In the genomic region with DNA sequence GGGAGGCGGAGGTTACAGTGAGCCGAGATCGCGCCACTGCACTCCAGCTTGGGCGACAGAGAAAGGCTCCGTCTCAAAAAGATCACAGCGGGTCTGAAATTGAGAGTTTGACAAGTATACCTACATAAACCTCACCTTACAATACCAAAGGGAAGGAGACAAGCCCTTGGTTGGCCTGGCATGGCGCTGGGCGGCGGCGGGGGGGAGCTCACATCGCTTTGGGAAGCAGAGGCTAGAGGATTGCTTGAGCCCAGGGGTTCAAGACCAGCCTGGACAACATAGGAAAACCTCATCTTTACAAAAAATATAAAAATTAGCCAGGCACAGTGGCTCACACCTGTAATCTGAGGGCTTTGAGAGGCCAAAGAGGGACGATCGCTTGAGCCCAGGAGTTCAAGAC, we compare ENCODE assay signal across 2 cellular contexts.
TF ChIP-seq lines count a peak whose summit lies in the region.

No MANE protein-coding gene starts in this region.

TF ChIP-seq in SK-N-SH, 30 proteins besides CTCF, POLR2A, EP300 and RAD21 (continued from another document):
- TF ChIP-seq, protein P1, sequence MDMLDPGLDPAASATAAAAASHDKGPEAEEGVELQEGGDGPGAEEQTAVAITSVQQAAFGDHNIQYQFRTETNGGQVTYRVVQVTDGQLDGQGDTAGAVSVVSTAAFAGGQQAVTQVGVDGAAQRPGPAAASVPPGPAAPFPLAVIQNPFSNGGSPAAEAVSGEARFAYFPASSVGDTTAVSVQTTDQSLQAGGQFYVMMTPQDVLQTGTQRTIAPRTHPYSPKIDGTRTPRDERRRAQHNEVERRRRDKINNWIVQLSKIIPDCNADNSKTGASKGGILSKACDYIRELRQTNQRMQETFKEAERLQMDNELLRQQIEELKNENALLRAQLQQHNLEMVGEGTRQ (IDR thresholded peaks at IDR 0.05; ENCODE audit: borderline replicate concordance, low read depth, low read length): no peak
- TF ChIP-seq NRF1 (IDR thresholded peaks at IDR 0.05; ENCODE audit: low read depth, low read length) (no peak), JUND (IDR thresholded peaks at IDR 0.05) (no peak), NFIC (IDR thresholded peaks at IDR 0.05; ENCODE audit: borderline replicate concordance) (no peak), SIN3A (IDR thresholded peaks at IDR 0.05; ENCODE audit: borderline replicate concordance, low read depth, low read length) (no peak), MXI1 (IDR thresholded peaks at IDR 0.05; ENCODE audit: low read depth, low read length) (no peak), POLR2AphosphoS5 (IDR thresholded peaks at IDR 0.05; ENCODE audit: low read depth, low read length) (no peak), FOSL2 (IDR thresholded peaks at IDR 0.05; ENCODE audit: borderline replicate concordance, low read depth) (no peak)
- TF ChIP-seq, protein P2, sequence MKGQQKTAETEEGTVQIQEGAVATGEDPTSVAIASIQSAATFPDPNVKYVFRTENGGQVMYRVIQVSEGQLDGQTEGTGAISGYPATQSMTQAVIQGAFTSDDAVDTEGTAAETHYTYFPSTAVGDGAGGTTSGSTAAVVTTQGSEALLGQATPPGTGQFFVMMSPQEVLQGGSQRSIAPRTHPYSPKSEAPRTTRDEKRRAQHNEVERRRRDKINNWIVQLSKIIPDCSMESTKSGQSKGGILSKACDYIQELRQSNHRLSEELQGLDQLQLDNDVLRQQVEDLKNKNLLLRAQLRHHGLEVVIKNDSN (IDR thresholded peaks at IDR 0.05; ENCODE audit: borderline replicate concordance, low read depth): no peak
- TF ChIP-seq, protein P3, sequence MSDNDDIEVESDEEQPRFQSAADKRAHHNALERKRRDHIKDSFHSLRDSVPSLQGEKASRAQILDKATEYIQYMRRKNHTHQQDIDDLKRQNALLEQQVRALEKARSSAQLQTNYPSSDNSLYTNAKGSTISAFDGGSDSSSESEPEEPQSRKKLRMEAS (IDR thresholded peaks at IDR 0.05; ENCODE audit: low read depth): no peak
- TF ChIP-seq, protein P4, sequence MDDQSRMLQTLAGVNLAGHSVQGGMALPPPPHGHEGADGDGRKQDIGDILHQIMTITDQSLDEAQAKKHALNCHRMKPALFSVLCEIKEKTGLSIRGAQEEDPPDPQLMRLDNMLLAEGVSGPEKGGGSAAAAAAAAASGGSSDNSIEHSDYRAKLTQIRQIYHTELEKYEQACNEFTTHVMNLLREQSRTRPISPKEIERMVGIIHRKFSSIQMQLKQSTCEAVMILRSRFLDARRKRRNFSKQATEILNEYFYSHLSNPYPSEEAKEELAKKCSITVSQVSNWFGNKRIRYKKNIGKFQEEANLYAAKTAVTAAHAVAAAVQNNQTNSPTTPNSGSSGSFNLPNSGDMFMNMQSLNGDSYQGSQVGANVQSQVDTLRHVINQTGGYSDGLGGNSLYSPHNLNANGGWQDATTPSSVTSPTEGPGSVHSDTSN (IDR thresholded peaks at IDR 0.05): no peak
- TF ChIP-seq, protein P5, sequence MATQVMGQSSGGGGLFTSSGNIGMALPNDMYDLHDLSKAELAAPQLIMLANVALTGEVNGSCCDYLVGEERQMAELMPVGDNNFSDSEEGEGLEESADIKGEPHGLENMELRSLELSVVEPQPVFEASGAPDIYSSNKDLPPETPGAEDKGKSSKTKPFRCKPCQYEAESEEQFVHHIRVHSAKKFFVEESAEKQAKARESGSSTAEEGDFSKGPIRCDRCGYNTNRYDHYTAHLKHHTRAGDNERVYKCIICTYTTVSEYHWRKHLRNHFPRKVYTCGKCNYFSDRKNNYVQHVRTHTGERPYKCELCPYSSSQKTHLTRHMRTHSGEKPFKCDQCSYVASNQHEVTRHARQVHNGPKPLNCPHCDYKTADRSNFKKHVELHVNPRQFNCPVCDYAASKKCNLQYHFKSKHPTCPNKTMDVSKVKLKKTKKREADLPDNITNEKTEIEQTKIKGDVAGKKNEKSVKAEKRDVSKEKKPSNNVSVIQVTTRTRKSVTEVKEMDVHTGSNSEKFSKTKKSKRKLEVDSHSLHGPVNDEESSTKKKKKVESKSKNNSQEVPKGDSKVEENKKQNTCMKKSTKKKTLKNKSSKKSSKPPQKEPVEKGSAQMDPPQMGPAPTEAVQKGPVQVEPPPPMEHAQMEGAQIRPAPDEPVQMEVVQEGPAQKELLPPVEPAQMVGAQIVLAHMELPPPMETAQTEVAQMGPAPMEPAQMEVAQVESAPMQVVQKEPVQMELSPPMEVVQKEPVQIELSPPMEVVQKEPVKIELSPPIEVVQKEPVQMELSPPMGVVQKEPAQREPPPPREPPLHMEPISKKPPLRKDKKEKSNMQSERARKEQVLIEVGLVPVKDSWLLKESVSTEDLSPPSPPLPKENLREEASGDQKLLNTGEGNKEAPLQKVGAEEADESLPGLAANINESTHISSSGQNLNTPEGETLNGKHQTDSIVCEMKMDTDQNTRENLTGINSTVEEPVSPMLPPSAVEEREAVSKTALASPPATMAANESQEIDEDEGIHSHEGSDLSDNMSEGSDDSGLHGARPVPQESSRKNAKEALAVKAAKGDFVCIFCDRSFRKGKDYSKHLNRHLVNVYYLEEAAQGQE (IDR thresholded peaks at IDR 0.05; ENCODE audit: low read depth, low read length): no peak

TF ChIP-seq in SK-N-SH treated with all-trans-retinoic acid at 6 μM for 48 hours, 23 proteins besides CTCF, POLR2A, EP300 and RAD21 (continued from another document):
- TF ChIP-seq, protein P6, sequence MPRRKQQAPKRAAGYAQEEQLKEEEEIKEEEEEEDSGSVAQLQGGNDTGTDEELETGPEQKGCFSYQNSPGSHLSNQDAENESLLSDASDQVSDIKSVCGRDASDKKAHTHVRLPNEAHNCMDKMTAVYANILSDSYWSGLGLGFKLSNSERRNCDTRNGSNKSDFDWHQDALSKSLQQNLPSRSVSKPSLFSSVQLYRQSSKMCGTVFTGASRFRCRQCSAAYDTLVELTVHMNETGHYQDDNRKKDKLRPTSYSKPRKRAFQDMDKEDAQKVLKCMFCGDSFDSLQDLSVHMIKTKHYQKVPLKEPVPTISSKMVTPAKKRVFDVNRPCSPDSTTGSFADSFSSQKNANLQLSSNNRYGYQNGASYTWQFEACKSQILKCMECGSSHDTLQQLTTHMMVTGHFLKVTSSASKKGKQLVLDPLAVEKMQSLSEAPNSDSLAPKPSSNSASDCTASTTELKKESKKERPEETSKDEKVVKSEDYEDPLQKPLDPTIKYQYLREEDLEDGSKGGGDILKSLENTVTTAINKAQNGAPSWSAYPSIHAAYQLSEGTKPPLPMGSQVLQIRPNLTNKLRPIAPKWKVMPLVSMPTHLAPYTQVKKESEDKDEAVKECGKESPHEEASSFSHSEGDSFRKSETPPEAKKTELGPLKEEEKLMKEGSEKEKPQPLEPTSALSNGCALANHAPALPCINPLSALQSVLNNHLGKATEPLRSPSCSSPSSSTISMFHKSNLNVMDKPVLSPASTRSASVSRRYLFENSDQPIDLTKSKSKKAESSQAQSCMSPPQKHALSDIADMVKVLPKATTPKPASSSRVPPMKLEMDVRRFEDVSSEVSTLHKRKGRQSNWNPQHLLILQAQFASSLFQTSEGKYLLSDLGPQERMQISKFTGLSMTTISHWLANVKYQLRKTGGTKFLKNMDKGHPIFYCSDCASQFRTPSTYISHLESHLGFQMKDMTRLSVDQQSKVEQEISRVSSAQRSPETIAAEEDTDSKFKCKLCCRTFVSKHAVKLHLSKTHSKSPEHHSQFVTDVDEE (CRISPR knock-in tag; IDR thresholded peaks at IDR 0.05): no peak
- TF ChIP-seq CSDC2 (CRISPR knock-in tag; IDR thresholded peaks at IDR 0.05): no peak
- TF ChIP-seq, protein P7, sequence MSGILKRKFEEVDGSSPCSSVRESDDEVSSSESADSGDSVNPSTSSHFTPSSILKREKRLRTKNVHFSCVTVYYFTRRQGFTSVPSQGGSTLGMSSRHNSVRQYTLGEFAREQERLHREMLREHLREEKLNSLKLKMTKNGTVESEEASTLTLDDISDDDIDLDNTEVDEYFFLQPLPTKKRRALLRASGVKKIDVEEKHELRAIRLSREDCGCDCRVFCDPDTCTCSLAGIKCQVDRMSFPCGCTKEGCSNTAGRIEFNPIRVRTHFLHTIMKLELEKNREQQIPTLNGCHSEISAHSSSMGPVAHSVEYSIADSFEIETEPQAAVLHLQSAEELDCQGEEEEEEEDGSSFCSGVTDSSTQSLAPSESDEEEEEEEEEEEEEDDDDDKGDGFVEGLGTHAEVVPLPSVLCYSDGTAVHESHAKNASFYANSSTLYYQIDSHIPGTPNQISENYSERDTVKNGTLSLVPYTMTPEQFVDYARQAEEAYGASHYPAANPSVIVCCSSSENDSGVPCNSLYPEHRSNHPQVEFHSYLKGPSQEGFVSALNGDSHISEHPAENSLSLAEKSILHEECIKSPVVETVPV (CRISPR knock-in tag; IDR thresholded peaks at IDR 0.05): no peak
